9 cellular contexts compared by ENCODE assay signal in the genomic region with DNA sequence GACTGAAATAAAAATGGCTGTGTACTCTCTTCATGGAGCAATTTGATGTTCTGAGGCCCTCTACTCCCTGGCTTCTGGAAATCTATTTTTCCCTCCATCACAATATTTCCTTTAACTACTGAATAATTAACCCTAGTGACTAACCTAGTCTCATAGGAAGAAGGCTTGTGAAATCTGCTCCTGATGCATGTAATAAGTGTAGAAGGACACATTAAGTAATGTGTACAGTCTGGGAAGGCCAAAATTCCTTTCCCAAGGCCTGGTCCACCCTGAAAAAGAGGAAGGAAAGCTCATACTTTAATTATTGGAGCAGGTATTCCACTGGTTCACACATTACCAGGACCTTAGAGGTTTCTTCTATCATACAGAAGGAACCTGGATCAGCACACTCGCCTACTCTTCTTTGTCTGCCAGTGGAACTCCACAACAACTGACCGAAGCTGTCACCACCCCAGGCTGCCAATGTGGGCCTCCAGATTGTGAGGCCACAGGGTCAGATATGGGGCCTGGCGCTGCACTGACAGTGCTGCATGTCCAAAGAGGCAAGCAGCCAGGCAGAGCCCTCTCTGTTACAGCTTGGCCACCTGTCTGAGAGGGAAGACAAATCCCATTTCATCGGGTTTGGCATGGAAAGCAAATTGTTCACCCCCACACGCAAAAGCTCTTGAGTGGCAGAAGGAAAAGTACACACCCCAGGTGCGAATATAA. TPM values are rescaled to one million over a fixed set of nuclear protein-coding genes. Genes with fewer than 3 reads are reported as not detected.
A peak's percentile ranks its signal among the peaks of the same experiment; 100 is the strongest.
DNase-seq lines count a peak whose midpoint lies in the region; ATAC-seq and TF ChIP-seq lines count a peak whose summit lies in the region.
"Had no signal": no experiment of that assay in that cellular context is flagged by ENCODE, and none has a peak within 500 bp of the region (broad histone marks: within the 10 kb centered on the region; RNA-seq: fewer than 3 reads in every experiment).

No MANE protein-coding gene starts in this region.

- no peaks in the 10 kb centered on the region for H3K9me3 Mint-ChIP-seq in activated T-helper 2 cell treated with anti-CD3 and anti-CD28 coated beads, Interferon-gamma antibody, Interleukin-2, Interleukin-4, amounts not matched to agents 10 μg/mL and 5 μg/mL and 100 μg/mL, durations not matched to agents 14 hours and 24 hours and 36 hours
- peaks cover 6% of the 10 kb centered on the region for H3K9me3 Mint-ChIP-seq in glutamatergic neuron (ENCODE audit: unreplicated experiment)

- H3K36me3 Mint-ChIP-seq in activated T-helper 2 cell treated with anti-CD3 and anti-CD28 coated beads, Interferon-gamma antibody, Interleukin-2, Interleukin-4, amounts not matched to agents 10 μg/mL and 5 μg/mL and 100 μg/mL, durations not matched to agents 14 hours and 24 hours and 36 hours (ENCODE audit: low read depth) = peaks cover 65% of the 10 kb centered on the region
- no peaks in the 10 kb centered on the region for H3K36me3 Mint-ChIP-seq in glutamatergic neuron (ENCODE audit: unreplicated experiment)

- ATAC-seq in HG03159 (IDR thresholded peaks at IDR 0.05; ENCODE audit: unreplicated experiment) (no peak), GM21825 (IDR thresholded peaks at IDR 0.05; ENCODE audit: unreplicated experiment) (no peak)

- no peak for TF ChIP-seq CTCF in glutamatergic neuron (IDR thresholded peaks at IDR 0.05; ENCODE audit: partially characterized antibody, unreplicated experiment)

- intact Hi-C loops in activated T-helper 2 cell treated with anti-CD3 and anti-CD28 coated beads, Interferon-gamma antibody, Interleukin-2, Interleukin-4, amounts not matched to agents 10 μg/mL and 5 μg/mL and 100 μg/mL, durations not matched to agents 14 hours and 24 hours and 36 hours (cut with micrococcal nuclease) = loop anchor here (5.0 kb wide), 3 partner anchors 38 to 308 kb away; no protein-coding TSS in a partner anchor

- DNase-seq in NCI-H82 (lab: John Stamatoyannopoulos, UW) (peak; percentile 98), NCI-H82 treated with DMSO at 0.1 percent for 48 hours (lab: John Stamatoyannopoulos, UW; ENCODE audit: unreplicated experiment) (no peak), glutamatergic neuron (peak; percentile 31), renal cortical epithelial cell (ENCODE audit: low read depth) (peak; percentile 93), NCI-H446 (lab: John Stamatoyannopoulos, UW) (no peak)
- no peak for DNase-seq in activated T-helper 2 cell treated with anti-CD3 and anti-CD28 coated beads, Interferon-gamma antibody, Interleukin-2, Interleukin-4, amounts not matched to agents 10 μg/mL and 5 μg/mL and 100 μg/mL, durations not matched to agents 14 hours and 24 hours and 36 hours (ENCODE audit: low spot score)
- DNase-seq: NCI-H1436 had no signal

- peaks cover 94% of the 10 kb centered on the region for H3K4me1 Mint-ChIP-seq in activated T-helper 2 cell treated with anti-CD3 and anti-CD28 coated beads, Interferon-gamma antibody, Interleukin-2, Interleukin-4, amounts not matched to agents 10 μg/mL and 5 μg/mL and 100 μg/mL, durations not matched to agents 14 hours and 24 hours and 36 hours (ENCODE audit: low read depth)
- peaks cover 42% of the 10 kb centered on the region for H3K4me1 Mint-ChIP-seq in glutamatergic neuron (ENCODE audit: low read depth, unreplicated experiment)

- peak overlapping the region; percentile 97 for H3K27ac Mint-ChIP-seq in activated T-helper 2 cell treated with anti-CD3 and anti-CD28 coated beads, Interferon-gamma antibody, Interleukin-2, Interleukin-4, amounts not matched to agents 10 μg/mL and 5 μg/mL and 100 μg/mL, durations not matched to agents 14 hours and 24 hours and 36 hours
- peak overlapping the region; percentile 81 for H3K27ac Mint-ChIP-seq in glutamatergic neuron (ENCODE audit: unreplicated experiment)

- H3K27me3 Mint-ChIP-seq in activated T-helper 2 cell treated with anti-CD3 and anti-CD28 coated beads, Interferon-gamma antibody, Interleukin-2, Interleukin-4, amounts not matched to agents 10 μg/mL and 5 μg/mL and 100 μg/mL, durations not matched to agents 14 hours and 24 hours and 36 hours (ENCODE audit: low read depth) = no peaks in the 10 kb centered on the region
- peaks cover 2% of the 10 kb centered on the region for H3K27me3 Mint-ChIP-seq in glutamatergic neuron (ENCODE audit: unreplicated experiment)

- no peak overlapping the region for H3K4me3 Mint-ChIP-seq in activated T-helper 2 cell treated with anti-CD3 and anti-CD28 coated beads, Interferon-gamma antibody, Interleukin-2, Interleukin-4, amounts not matched to agents 10 μg/mL and 5 μg/mL and 100 μg/mL, durations not matched to agents 14 hours and 24 hours and 36 hours (ENCODE audit: low read depth)
- no peak overlapping the region for H3K4me3 Mint-ChIP-seq in glutamatergic neuron (ENCODE audit: unreplicated experiment)

RNA-seq across cellular contexts. Expression of a gene that starts 54.4 kb away (rescaled TPM):
- total RNA-seq in activated T-helper 2 cell treated with anti-CD3 and anti-CD28 coated beads, Interferon-gamma antibody, Interleukin-2, Interleukin-4, amounts not matched to agents 10 μg/mL and 5 μg/mL and 100 μg/mL, durations not matched to agents 14 hours and 24 hours and 36 hours = 39.0 and 39.4 TPM in 2 replicates
- total RNA-seq in glutamatergic neuron (ENCODE audit: unreplicated experiment) (25.0 TPM), renal cortical epithelial cell (18.1 and 21.2 TPM in 2 replicates)

Comparison
In these comparisons a context has a peak if more than half of its experiments do, and no peak if none do; other contexts are left out.
1. DNase-seq: peak in NCI-H82 (single experiment), glutamatergic neuron (single experiment) and renal cortical epithelial cell (single experiment); none in NCI-H82 treated with DMSO at 0.1 percent for 48 hours (single experiment), activated T-helper 2 cell treated with anti-CD3 and anti-CD28 coated beads, Interferon-gamma antibody, Interleukin-2, Interleukin-4, amounts not matched to agents 10 μg/mL and 5 μg/mL and 100 μg/mL, durations not matched to agents 14 hours and 24 hours and 36 hours (single experiment) and NCI-H446 (0 of 2).